In genomic region chr3:119776304-119776703, GRCh38 we compare ENCODE assay signal across 10 cellular contexts. TPM values are rescaled to one million over a fixed set of nuclear protein-coding genes. Genes with fewer than 3 reads are reported as not detected.
"Had no signal": no experiment of that assay in that cellular context is flagged by ENCODE, and none has a peak within 500 bp of the region (broad histone marks: within the 10 kb centered on the region; RNA-seq: fewer than 3 reads in every experiment).

No MANE protein-coding gene starts in this region.

- H3K4me2 ChIP-seq: KMS-11 had no signal

- H3K9ac ChIP-seq: GM23248, KMS-11 had no signal

- H3K27ac ChIP-seq: GM23248, KMS-11 had no signal

- DNase-seq: GM23248, GOT3, H7, KBM-7 had no signal

- ATAC-seq: HCT116 had no signal

- H2AFZ ChIP-seq: GM23248 had no signal

- H3K4me1 ChIP-seq: HAP-1 had no signal

- H3K36me3 ChIP-seq: HAP-1 had no signal

- H3K27ac Mint-ChIP-seq: IgD-negative memory B cell had no signal

- H3K4me3 ChIP-seq: GM23248, HAP-1 had no signal

- H3K4me3 Mint-ChIP-seq: IgD-negative memory B cell had no signal

- FAIRE-seq: HTR-8/SVneo had no signal

RNA-seq across cellular contexts. Expression of gene NR1I2, which starts 5.6 kb away (rescaled TPM):
- total RNA-seq: GM23248, H4 had no signal
